In genomic region chr10:98067165-98067564, GRCh38 we compare ENCODE assay signal across 27 cellular contexts. TPM values are rescaled to one million over a fixed set of nuclear protein-coding genes. Genes with fewer than 3 reads are reported as not detected.
"Had no signal": no experiment of that assay in that cellular context is flagged by ENCODE, and none has a peak within 500 bp of the region (broad histone marks: within the 10 kb centered on the region; RNA-seq: fewer than 3 reads in every experiment).

No MANE protein-coding gene starts in this region.

- H3K36me3 ChIP-seq: MG63, SJSA1 had no signal

- H3K27ac Mint-ChIP-seq: IgD-negative memory B cell, T-cell had no signal

- H3K4me3 ChIP-seq: MG63, SJSA1, SK-N-MC had no signal

- H3K27me3 ChIP-seq: MG63 had no signal

- DNase-seq: Karpas-422, KG1, MG63, NCI-H1092, NCI-H1105 treated with DMSO at 0.1 percent for 48 hours, NCI-H1417 treated with DMSO at 0.1 percent for 48 hours, NCI-H146, NCI-H1694 treated with DMSO at 0.1 percent for 48 hours, NCI-H1930, NCI-H2081, NCI-H2107, NCI-H2227 treated with DMSO at 0.1 percent for 48 hours, NCI-H524 treated with DMSO at 0.1 percent for 48 hours, NCI-H69, NCI-H774, Right ventricle myocardium superior, RPMI8226, SIG-M5, SW 1271, T-cell had no signal

- H3K27ac ChIP-seq: HL-60, SJSA1, SK-N-MC had no signal

- ATAC-seq: T-cell had no signal

- H3K4me3 Mint-ChIP-seq: IgD-negative memory B cell, T-cell had no signal

- H3K4me1 Mint-ChIP-seq: IgD-negative memory B cell, T-cell had no signal

- H3K9me3 ChIP-seq: MG63, SJSA1 had no signal

- H3K4me1 ChIP-seq: SJSA1 had no signal

- H3K36me3 Mint-ChIP-seq: IgD-negative memory B cell, T-cell had no signal

- FAIRE-seq: HTR-8/SVneo, RCC 7860 had no signal

RNA-seq across cellular contexts. Expression of gene CRTAC1, which starts 36.7 kb away (rescaled TPM):
- total RNA-seq: NCI-H460, SJSA1 had no signal
- polyA plus RNA-seq: IgD-negative memory B cell had no signal
